8 cellular contexts compared by ENCODE assay signal in the genomic region with DNA sequence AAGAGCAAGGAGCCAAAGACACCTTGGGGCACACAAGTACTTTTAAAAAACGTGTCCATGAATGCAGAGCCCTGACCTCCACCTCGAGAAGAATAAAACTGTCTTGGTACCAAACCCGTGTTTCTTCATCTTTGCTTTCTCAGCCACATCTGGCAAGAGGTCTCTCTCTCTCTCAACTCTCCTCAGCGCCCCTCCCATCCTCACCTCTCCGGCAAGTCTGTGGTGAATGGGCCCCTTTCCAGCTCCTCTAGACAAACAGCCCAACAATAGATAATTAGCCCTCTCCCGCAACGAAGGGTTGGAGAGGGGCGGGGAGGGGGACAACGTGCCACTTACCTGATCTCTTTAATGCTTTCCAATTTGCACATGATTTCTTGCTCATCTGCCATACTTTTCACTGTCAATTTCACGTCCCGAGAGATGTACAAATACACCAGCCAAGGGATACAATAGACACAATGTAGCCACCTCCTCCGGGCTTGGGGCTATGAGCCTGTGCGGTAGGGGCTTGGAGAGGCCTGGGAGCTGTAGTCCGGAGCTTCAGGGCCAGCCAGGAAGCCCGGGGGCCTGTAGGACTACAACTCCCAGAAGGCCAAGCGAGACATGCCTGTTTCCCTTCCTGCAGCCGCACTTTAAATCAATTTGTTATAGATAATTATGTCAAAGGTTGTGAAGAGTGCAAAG. TPM values are rescaled to one million over a fixed set of nuclear protein-coding genes. Genes with fewer than 3 reads are reported as not detected.
DNase-seq lines count a peak whose midpoint lies in the region; ATAC-seq and TF ChIP-seq lines count a peak whose summit lies in the region.

A gene with protein sequence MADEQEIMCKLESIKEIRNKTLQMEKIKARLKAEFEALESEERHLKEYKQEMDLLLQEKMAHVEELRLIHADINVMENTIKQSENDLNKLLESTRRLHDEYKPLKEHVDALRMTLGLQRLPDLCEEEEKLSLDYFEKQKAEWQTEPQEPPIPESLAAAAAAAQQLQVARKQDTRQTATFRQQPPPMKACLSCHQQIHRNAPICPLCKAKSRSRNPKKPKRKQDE (minus strand): TSS at position 462 of the 684 bp plus-strand sequence. CDS start 73 bp downstream, at position 389.

- H3K4me1 ChIP-seq in SJCRH30: no peaks in the 10 kb centered on the region
- peaks cover 0 to 5% (median 0%) of the 10 kb centered on the region in 3 donors for H3K4me1 ChIP-seq in gastroesophageal sphincter
- H3K4me1 ChIP-seq in neutrophil (ENCODE audit: control insufficient read depth in 1 of 2, insufficient read depth in 1 of 2, low read depth in 1 of 2, low read length in 1 of 2): peaks cover 5 to 8% of the 10 kb centered on the region in 2 experiments

- 0 to 21% methylated on average over 5 to 9 of the region's 17 CpGs for WGBS in gastroesophageal sphincter (ENCODE audit: low coverage in 1 of 2), 2 donors

- peak within 1 kb of the TSS; percentile 71 for H3K27ac ChIP-seq in SJCRH30
- H3K27ac ChIP-seq in gastroesophageal sphincter: peak within 1 kb of the TSS; percentile 36 to 74 (median 64)
- H3K27ac ChIP-seq in neutrophil: no peak within 1 kb of the TSS
- no peak within 1 kb of the TSS for H3K27ac ChIP-seq in temporal lobe (ENCODE audit: low read depth, low read length)

- no peak for TF ChIP-seq POLR2A in gastroesophageal sphincter (IDR thresholded peaks at IDR 0.05)

- peak; percentile 98 for ATAC-seq in GM19328 (IDR thresholded peaks at IDR 0.05; ENCODE audit: unreplicated experiment)
- ATAC-seq in HG03460 (IDR thresholded peaks at IDR 0.05; ENCODE audit: unreplicated experiment): peak; percentile 99
- peak; percentile 95 for ATAC-seq in gastroesophageal sphincter

- H3K36me3 ChIP-seq in SJCRH30 (no peaks in the 10 kb centered on the region; the same call in 1 of the 2 replicates), gastroesophageal sphincter (no peaks in the 10 kb centered on the region), neutrophil (no peaks in the 10 kb centered on the region)

- H3K4me3 ChIP-seq in SJCRH30: peak within 1 kb of the TSS; percentile 79
- peak within 1 kb of the TSS; percentile 59 to 60 for H3K4me3 ChIP-seq in gastroesophageal sphincter
- H3K4me3 ChIP-seq in neutrophil (ENCODE audit: low read depth in 1 of 2, low read length in 1 of 2): peak within 1 kb of the TSS; percentile 47

- no peak for TF ChIP-seq EP300 in gastroesophageal sphincter (IDR thresholded peaks at IDR 0.05)

- H3K9me3 ChIP-seq in SJCRH30 (replicated peaks): no peaks in the 10 kb centered on the region
- H3K9me3 ChIP-seq in gastroesophageal sphincter: no peaks in the 10 kb centered on the region
- no peaks in the 10 kb centered on the region for H3K9me3 ChIP-seq in neutrophil

- TF ChIP-seq CTCF in AG09319 (IDR thresholded peaks at IDR 0.05; ENCODE audit: low read depth, low read length) (no peak), gastroesophageal sphincter (IDR thresholded peaks at IDR 0.05) (no peak), neutrophil (IDR thresholded peaks at IDR 0.05) (no peak)

- H3K27me3 ChIP-seq in SJCRH30 (no peaks in the 10 kb centered on the region), gastroesophageal sphincter (no peaks in the 10 kb centered on the region), neutrophil (no peaks in the 10 kb centered on the region)

- DNase-seq in AG09319 (ENCODE audit: extremely low read depth, low read depth) (peak; percentile 30), SJCRH30 (peak; percentile 85 to 89)
- peak; percentile 69 for DNase-seq in activated naive CD4-positive, alpha-beta T cell treated with Interleukin-2 at 50 U/mL for 16 hours

RNA-seq across cellular contexts. Expression of the gene that starts here (rescaled TPM):
- total RNA-seq in SJCRH30 (2014; rRNA removed; shearing (Covaris generic)): 25.1 and 26.9 TPM in 2 replicates
- 10 to 100 TPM in 3 of 4 donors, 1 to 10 TPM in 1; 7.3 to 20.7 (median 15.8) TPM for total RNA-seq in gastroesophageal sphincter
- 12.8 TPM for total RNA-seq in temporal lobe

Comparison
In these comparisons a context has a peak if more than half of its experiments do, and no peak if none do; other contexts are left out.
1. DNase-seq: peak in every context shown above with its lines; median percentile 87 in SJCRH30; 69 in activated naive CD4-positive, alpha-beta T cell treated with Interleukin-2 at 50 U/mL for 16 hours; 30 in AG09319.
2. H3K27ac ChIP-seq: peak in SJCRH30 (single experiment) and gastroesophageal sphincter (4 of 4); none in neutrophil (single experiment) and temporal lobe (single experiment).
3. Peak in every context shown above with its lines, with median percentiles within 50 percentile points of each other: ATAC-seq and H3K4me3 ChIP-seq.